Comparison of ENCODE assay signal across 20 cellular contexts in genomic region chr19:7968008-7968795, GRCh38. TPM values are rescaled to one million over a fixed set of nuclear protein-coding genes. Genes with fewer than 3 reads are reported as not detected.
DNase-seq lines count a peak whose midpoint lies in the region; ATAC-seq, FAIRE-seq and TF ChIP-seq lines count a peak whose summit lies in the region.
"Had no signal": no experiment of that assay in that cellular context is flagged by ENCODE, and none has a peak within 500 bp of the region (broad histone marks: within the 10 kb centered on the region; RNA-seq: fewer than 3 reads in every experiment).

No MANE protein-coding gene starts in this region.

- no peak overlapping the region for H3K56ac ChIP-seq in IMR-90 (ENCODE audit: extremely low read depth, insufficient read depth, low read length)

- H4K8ac ChIP-seq in IMR-90 (ENCODE audit: low read depth in 2 of 2, low read length in 2 of 2): no peak overlapping the region

- H3K27ac ChIP-seq in IMR-90 (ENCODE audit: insufficient read depth, low read length): no peak overlapping the region
- H3K27ac ChIP-seq in K562 (ENCODE audit: extremely low read depth, low read depth, low read length): no peak overlapping the region
- peak overlapping the region; percentile 38 for H3K27ac ChIP-seq in iPS-20b (ENCODE audit: low read length)
- H3K27ac ChIP-seq: GM23248, PC-9 had no signal

- H3K79me2 ChIP-seq in K562 (ENCODE audit: control insufficient read depth, insufficient read depth, low read length): no peaks in the 10 kb centered on the region

- H2AK5ac ChIP-seq in IMR-90 (ENCODE audit: low read depth, low read length): no peak overlapping the region

- H3K9me1 ChIP-seq in IMR-90 (ENCODE audit: insufficient read depth, low read length) (no peaks in the 10 kb centered on the region), K562 (ENCODE audit: control insufficient read depth, insufficient read depth, low read length) (no peaks in the 10 kb centered on the region)

- H4K91ac ChIP-seq in IMR-90 (ENCODE audit: insufficient read depth, low read depth, low read length): no peak overlapping the region

- dilution Hi-C loops in IMR-90 (cut with HindIII; ENCODE audit: low sequenced_read_pairs, unreplicated experiment): no loop called here

- no peak overlapping the region for H3K18ac ChIP-seq in IMR-90 (ENCODE audit: low read depth, low read length)

- no peak for ATAC-seq in IMR-90 (ENCODE audit: low read depth)
- no peak for ATAC-seq in K562
- peak; percentile 27 for ATAC-seq in sciatic nerve
- no peak for ATAC-seq in GM21619 (IDR thresholded peaks at IDR 0.05; ENCODE audit: unreplicated experiment)

- POLR2A ChIA-PET in IMR-90 (lab: Charles Lee; ENCODE audit: unreplicated experiment) (no interaction called here), K562 (lab: Yijun Ruan, JAX) (interaction anchor here (0.5 to 3.7 kb wide), 3 partner anchors 24 to 132 kb away, joined by 3 to 15 read pairs (median 6); partner anchors contain the start of gene TIMM44)

- no peak overlapping the region for H2BK20ac ChIP-seq in IMR-90 (ENCODE audit: low read depth, low read length)

- in situ Hi-C loops in IMR-90 (cut with MboI; ENCODE audit: low sequenced_read_pairs): no loop called here
- in situ Hi-C loops in K562 (cut with MboI): no loop called here

- H3K27me3 ChIP-seq in IMR-90 (ENCODE audit: control insufficient read depth, insufficient read depth, low read length) (no peaks in the 10 kb centered on the region), K562 (ENCODE audit: control insufficient read depth in 2 of 2, insufficient read depth in 2 of 2, low read length in 2 of 2) (no peaks in the 10 kb centered on the region), iPS-20b (ENCODE audit: insufficient read depth, low read length) (no peaks in the 10 kb centered on the region)
- H3K27me3 ChIP-seq: MG63 had no signal

- H3K4me2 ChIP-seq in IMR-90 (ENCODE audit: low read depth, low read length) (no peak overlapping the region), K562 (ENCODE audit: insufficient read depth, low read length) (no peak overlapping the region)
- H3K4me2 ChIP-seq: PC-9 had no signal

- H4K20me1 ChIP-seq in IMR-90 (ENCODE audit: insufficient read depth, low read length) (peaks cover 24% of the 10 kb centered on the region), K562 (replicated peaks; ENCODE audit: control insufficient read depth, insufficient read depth, low read length) (no peaks in the 10 kb centered on the region; the same call in 1 of the 2 replicates)

- H3K4me1 ChIP-seq in IMR-90 (ENCODE audit: control insufficient read depth, insufficient read depth, low read length) (no peaks in the 10 kb centered on the region), K562 (replicated peaks in 1 of 2; ENCODE audit: control insufficient read depth in 2 of 2, insufficient read depth in 2 of 2, low read length in 2 of 2) (peaks cover 0 to 4% of the 10 kb centered on the region in 2 experiments; a peak in 2 of 5 replicates), iPS-20b (ENCODE audit: insufficient read depth, low read length) (peaks cover 6% of the 10 kb centered on the region; the same call in 1 of the 2 replicates)

- DNase-seq in IMR-90: no peak
- DNase-seq in K562 (ENCODE audit: extremely low read depth in 1 of 4, low spot score in 3 of 4): no peak
- no peak for DNase-seq in sciatic nerve (ENCODE audit: low spot score)
- no peak for DNase-seq in NCI-H226
- no peak for DNase-seq in C1 segment of cervical spinal cord (lab: John Stamatoyannopoulos, UW)
- no peak for DNase-seq in GM10266 (ENCODE audit: extremely low spot score)
- DNase-seq: AML-193, DND-41, Karpas-422, MG63, NCI-H1048, NCI-H1436 treated with DMSO at 0.1 percent for 48 hours, NCI-H2029, NCI-H526, PC-9 had no signal

- TF ChIP-seq RAD21 in IMR-90 (IDR thresholded peaks at IDR 0.05; ENCODE audit: low read length): no peak
- TF ChIP-seq RAD21 in K562 (CRISPR knock-in tag; conservative IDR thresholded peaks at IDR 0.05 in 1 of 2, IDR thresholded peaks at IDR 0.05 in 1 of 2): no peak

- intact Hi-C loops in IMR-90 (cut with micrococcal nuclease) (no loop called here), K562 (cut with micrococcal nuclease) (no loop called here), sciatic nerve (cut with DNase I) (no loop called here)

- H3K14ac ChIP-seq in IMR-90 (replicated peaks; ENCODE audit: low read depth, low read length): no peak overlapping the region

- BruUV-seq in IMR-90 (replicated peaks; lab: Mats Ljungman, UMichigan) (no TSS peak), K562 (replicated peaks; lab: Mats Ljungman, UMichigan) (no TSS peak)

- no peak for FAIRE-seq in K562 (lab: Jason Lieb, UNC)
- FAIRE-seq: G401.6 had no signal

- no peak overlapping the region for H3K9ac ChIP-seq in IMR-90 (ENCODE audit: low read depth, low read length)
- peak overlapping the region in 1 of 2 experiments; percentile 70; a peak in 2 of 4 replicates for H3K9ac ChIP-seq in K562 (ENCODE audit: insufficient read depth in 1 of 2, low read depth in 2 of 2, low read length in 2 of 2)
- 0 out of 2 replicates have a peak overlapping the region, but pooled peaks have one; percentile 31 for H3K9ac ChIP-seq in iPS-20b (ENCODE audit: low read depth, low read length)
- H3K9ac ChIP-seq: GM23248 had no signal

- peak overlapping the region; percentile 55 for H2AK9ac ChIP-seq in IMR-90 (replicated peaks; ENCODE audit: low read depth, low read length, poor library complexity)

- H4K5ac ChIP-seq in IMR-90 (ENCODE audit: low read depth, low read length): no peak overlapping the region

- TF ChIP-seq POLR2A in IMR-90 (IDR thresholded peaks at IDR 0.05; ENCODE audit: low read depth, low read length): no peak
- TF ChIP-seq POLR2A in K562 (conservative IDR thresholded peaks at IDR 0.05): no peak

- H3K4me3 ChIP-seq in IMR-90 (ENCODE audit: insufficient read depth, low read depth, low read length) (no peak overlapping the region), K562 (no peak overlapping the region), iPS-20b (ENCODE audit: low read length) (no peak overlapping the region)
- H3K4me3 ChIP-seq: GM23248, MG63, PC-9 had no signal

- H3K36me3 ChIP-seq in IMR-90 (ENCODE audit: control insufficient read depth, insufficient read depth, low read length) (peaks cover 65% of the 10 kb centered on the region), K562 (ENCODE audit: control insufficient read depth, insufficient read depth, low read length) (peaks cover 89% of the 10 kb centered on the region; the same call in 2 of the 3 replicates), iPS-20b (ENCODE audit: insufficient read depth, low read depth, low read length) (peaks cover 81% of the 10 kb centered on the region)

- H3K4ac ChIP-seq in IMR-90 (ENCODE audit: low read depth, low read length): no peak overlapping the region

- no peaks in the 10 kb centered on the region for H3K9me3 ChIP-seq in IMR-90 (ENCODE audit: control insufficient read depth, insufficient read depth, low read length)
- H3K9me3 ChIP-seq in K562 (replicated peaks; ENCODE audit: control insufficient read depth, insufficient read depth, low read depth, low read length): no peaks in the 10 kb centered on the region
- no peaks in the 10 kb centered on the region for H3K9me3 ChIP-seq in iPS-20b (ENCODE audit: insufficient read depth, low read depth, low read length)
- H3K9me3 ChIP-seq: MG63 had no signal

- H2BK5ac ChIP-seq in IMR-90 (ENCODE audit: low read depth, low read length, poor library complexity, severe bottlenecking): no peak overlapping the region

- no peak overlapping the region for H3K23ac ChIP-seq in IMR-90 (ENCODE audit: low read depth, low read length)

- no peak for TF ChIP-seq CTCF in IMR-90 (conservative IDR thresholded peaks at IDR 0.05; ENCODE audit: low read depth, low read length)
- TF ChIP-seq CTCF in K562 (IDR thresholded peaks at IDR 0.05 in 2 of 3, conservative IDR thresholded peaks at IDR 0.05 in 1 of 3; ENCODE audit: insufficient read depth in 2 of 3, low read depth in 1 of 3, low read length in 3 of 3): no peak
- TF ChIP-seq CTCF in GM10266 (IDR thresholded peaks at IDR 0.05; ENCODE audit: control insufficient read depth, insufficient read depth, low read depth, missing control alignments): no peak

- no peak overlapping the region for H2BK120ac ChIP-seq in IMR-90 (ENCODE audit: low read depth, low read length)

- H2AFZ ChIP-seq in IMR-90 (replicated peaks; ENCODE audit: low read length, poor library complexity) (no peak overlapping the region), K562 (ENCODE audit: low read depth, low read length) (no peak overlapping the region)
- H2AFZ ChIP-seq: GM23248, PC-9 had no signal

- 100% methylated on average over 4 of the region's 15 CpGs; no CpG with 5 or more reads in 1 of the 2 experiments for WGBS in IMR-90 (ENCODE audit: extremely low coverage in 2 of 2, insufficient read length in 1 of 2), 2 experiments
- WGBS in K562 (ENCODE audit: insufficient coverage, low coverage, missing lambda C conversion rate): 94% methylated on average over 15 of the region's 15 CpGs

- CTCF ChIA-PET in IMR-90 (lab: Yijun Ruan, JAX): no interaction called here
- CTCF ChIA-PET in K562 (lab: Yijun Ruan, JAX; ENCODE audit: low intra/inter-chr PET ratio): no interaction called here

- H2BK15ac ChIP-seq in IMR-90 (ENCODE audit: low read depth, low read length): no peak overlapping the region

- TF ChIP-seq EP300 in K562 (IDR thresholded peaks at IDR 0.05; ENCODE audit: low read length): no peak

- H3K79me1 ChIP-seq in IMR-90 (ENCODE audit: low read depth in 1 of 2, low read length in 2 of 2): peaks cover 11 to 21% of the 10 kb centered on the region in 2 experiments; a peak in 3 of 4 replicates

RNA-seq across cellular contexts. Expression of gene TIMM44, which starts 24.7 kb away (rescaled TPM):
- total RNA-seq in IMR-90 (2012; rRNA removed): 37.6 and 43.0 TPM in 2 replicates
- 52.3 and 65.3 TPM in 2 replicates for polyA plus RNA-seq in IMR-90 (2012; rRNA removed)
- polyA plus RNA-seq in IMR-90 (2012; cell fraction: cytosol; rRNA removed): 34.9 and 59.4 TPM in 2 replicates
- 92.3 and 186 TPM in 2 replicates for polyA plus RNA-seq in IMR-90 (2012; cell fraction: nucleus; rRNA removed; ENCODE audit: low replicate concordance)
- 230 and 405 TPM in 2 replicates for total RNA-seq in K562 (2011; cell fraction: chromatin; rRNA removed; ENCODE audit: low replicate concordance)
- 274 and 281 TPM in 2 replicates for total RNA-seq in K562 (2011; cell fraction: nucleolus; rRNA removed)
- total RNA-seq in K562 (2011; cell fraction: nucleoplasm; rRNA removed): 181 and 216 TPM in 2 replicates
- total RNA-seq in K562 (2014; rRNA removed): 211 and 231 TPM in 2 replicates
- total RNA-seq in K562 (2014; rRNA removed; fragmentation: Illumina TruSeq; extraction: Trizol): 64.1 and 73.9 TPM in 2 replicates
- total RNA-seq in K562 (2015; rRNA removed; fragmentation: Illumina TruSeq; extraction: Trizol): 104 and 115 TPM in 2 replicates
- 182 and 186 TPM in 2 replicates for total RNA-seq in K562 (2021)
- polyA plus RNA-seq in K562 (2011; rRNA removed): 60.1 and 74.4 TPM in 2 replicates
- 89.7 and 229 TPM in 2 replicates for polyA plus RNA-seq in K562 (2011; cell fraction: cytosol; rRNA removed)
- polyA plus RNA-seq in K562 (2011; cell fraction: nucleus; rRNA removed): 223 and 257 TPM in 2 replicates
- polyA plus RNA-seq in K562 (2012): 101 and 142 TPM in 2 replicates
- 89.3 and 92.8 TPM in 2 replicates for polyA plus RNA-seq in K562 (2014; fragmentation: Illumina TruSeq; extraction: Trizol)
- polyA plus RNA-seq in K562 (2014; fragmentation: Nextera tagmentation; extraction: Ambion mirVana): 10 to 100 TPM; 10.3 to 19.6 TPM
- 205 and 224 TPM in 2 replicates for polyA plus RNA-seq in K562 (2014; rRNA removed)
- polyA minus RNA-seq in K562 (2011; rRNA and poly(A)+ RNA removed): 40.4 and 48.9 TPM in 2 replicates
- 59.1 and 73.7 TPM in 2 replicates for polyA minus RNA-seq in K562 (2011; cell fraction: cytosol; rRNA and poly(A)+ RNA removed)
- polyA minus RNA-seq in K562 (2011; cell fraction: nucleus; rRNA and poly(A)+ RNA removed): 44.6 and 66.1 TPM in 2 replicates
- total RNA-seq in sciatic nerve: 49.6 TPM

RNA-seq across cellular contexts. Expression of gene ELAVL1, which starts 37.2 kb away (rescaled TPM):
- total RNA-seq in IMR-90 (2012; rRNA removed): 56.9 and 59.0 TPM in 2 replicates
- polyA plus RNA-seq in IMR-90 (2012; rRNA removed): 51.3 and 55.6 TPM in 2 replicates
- polyA plus RNA-seq in IMR-90 (2012; cell fraction: cytosol; rRNA removed): 31.9 and 50.1 TPM in 2 replicates
- 29.2 and 35.5 TPM in 2 replicates for polyA plus RNA-seq in IMR-90 (2012; cell fraction: nucleus; rRNA removed; ENCODE audit: low replicate concordance)
- 48.2 and 63.0 TPM in 2 replicates for total RNA-seq in K562 (2011; cell fraction: chromatin; rRNA removed; ENCODE audit: low replicate concordance)
- total RNA-seq in K562 (2011; cell fraction: nucleolus; rRNA removed): 28.7 and 31.5 TPM in 2 replicates
- total RNA-seq in K562 (2011; cell fraction: nucleoplasm; rRNA removed): 37.9 and 41.0 TPM in 2 replicates
- 56.5 and 66.5 TPM in 2 replicates for total RNA-seq in K562 (2014; rRNA removed)
- 69.8 and 72.7 TPM in 2 replicates for total RNA-seq in K562 (2014; rRNA removed; fragmentation: Illumina TruSeq; extraction: Trizol)
- 80.1 and 83.1 TPM in 2 replicates for total RNA-seq in K562 (2015; rRNA removed; fragmentation: Illumina TruSeq; extraction: Trizol)
- total RNA-seq in K562 (2021): 172 and 176 TPM in 2 replicates
- polyA plus RNA-seq in K562 (2011; rRNA removed): 46.9 and 69.2 TPM in 2 replicates
- polyA plus RNA-seq in K562 (2011; cell fraction: cytosol; rRNA removed): 72.8 and 84.8 TPM in 2 replicates
- polyA plus RNA-seq in K562 (2011; cell fraction: nucleus; rRNA removed): 34.4 and 37.5 TPM in 2 replicates
- 77.5 and 90.3 TPM in 2 replicates for polyA plus RNA-seq in K562 (2012)
- 149 and 156 TPM in 2 replicates for polyA plus RNA-seq in K562 (2014; fragmentation: Illumina TruSeq; extraction: Trizol)
- polyA plus RNA-seq in K562 (2014; fragmentation: Nextera tagmentation; extraction: Ambion mirVana): 1 to 10 TPM; 4.3 to 6.9 TPM
- polyA plus RNA-seq in K562 (2014; rRNA removed): 63.7 and 78.3 TPM in 2 replicates
- polyA minus RNA-seq in K562 (2011; rRNA and poly(A)+ RNA removed): 45.5 and 80.2 TPM in 2 replicates
- polyA minus RNA-seq in K562 (2011; cell fraction: cytosol; rRNA and poly(A)+ RNA removed): 74.4 and 81.5 TPM in 2 replicates
- 5.4 and 7.9 TPM in 2 replicates for polyA minus RNA-seq in K562 (2011; cell fraction: nucleus; rRNA and poly(A)+ RNA removed)
- total RNA-seq in sciatic nerve: 49.7 TPM

RNA-seq across cellular contexts. Expression of gene CTXN1, which starts 42.3 kb away (rescaled TPM):
- 0.36 and 0.56 TPM in 2 replicates for total RNA-seq in IMR-90 (2012; rRNA removed)
- 7.4 and 12.8 TPM in 2 replicates for polyA plus RNA-seq in IMR-90 (2012; rRNA removed)
- polyA plus RNA-seq in IMR-90 (2012; cell fraction: cytosol; rRNA removed): 8.1 and 17.5 TPM in 2 replicates
- 3.9 and 11.2 TPM in 2 replicates for polyA plus RNA-seq in IMR-90 (2012; cell fraction: nucleus; rRNA removed; ENCODE audit: low replicate concordance)
- 0.67 and 3.5 TPM in 2 replicates for total RNA-seq in K562 (2011; cell fraction: chromatin; rRNA removed; ENCODE audit: low replicate concordance)
- total RNA-seq in K562 (2011; cell fraction: nucleolus; rRNA removed): 6.2 and 8.0 TPM in 2 replicates
- 2.6 and 3.4 TPM in 2 replicates for total RNA-seq in K562 (2011; cell fraction: nucleoplasm; rRNA removed)
- total RNA-seq in K562 (2014; rRNA removed): 7.4 and 10.9 TPM in 2 replicates
- total RNA-seq in K562 (2014; rRNA removed; fragmentation: Illumina TruSeq; extraction: Trizol): 0.15 and 0.19 TPM in 2 replicates
- 1.8 and 2.3 TPM in 2 replicates for total RNA-seq in K562 (2015; rRNA removed; fragmentation: Illumina TruSeq; extraction: Trizol)
- 37.4 and 38.9 TPM in 2 replicates for total RNA-seq in K562 (2021)
- polyA plus RNA-seq in K562 (2011; rRNA removed): 1.3 and 1.4 TPM in 2 replicates
- polyA plus RNA-seq in K562 (2011; cell fraction: cytosol; rRNA removed): 6.3 and 53.8 TPM in 2 replicates
- 3.6 and 12.2 TPM in 2 replicates for polyA plus RNA-seq in K562 (2011; cell fraction: nucleus; rRNA removed)
- polyA plus RNA-seq in K562 (2012): 4.8 and 15.6 TPM in 2 replicates
- 1.5 and 4.9 TPM in 2 replicates for polyA plus RNA-seq in K562 (2014; fragmentation: Illumina TruSeq; extraction: Trizol)
- polyA plus RNA-seq in K562 (2014; fragmentation: Nextera tagmentation; extraction: Ambion mirVana): not detected
- polyA plus RNA-seq in K562 (2014; rRNA removed): 9.2 and 14.5 TPM in 2 replicates
- 0.14 TPM in 1 of 2 replicates, not detected in the other for polyA minus RNA-seq in K562 (2011; rRNA and poly(A)+ RNA removed)
- 15.8 and 19.9 TPM in 2 replicates for polyA minus RNA-seq in K562 (2011; cell fraction: cytosol; rRNA and poly(A)+ RNA removed)
- 2.3 and 2.7 TPM in 2 replicates for polyA minus RNA-seq in K562 (2011; cell fraction: nucleus; rRNA and poly(A)+ RNA removed)
- 1.5 TPM for total RNA-seq in sciatic nerve
- polyA plus RNA-seq: CD14-positive monocyte had no signal

RNA-seq across cellular contexts. Expression of gene SNAPC2, which starts 48.1 kb away (rescaled TPM):
- total RNA-seq in IMR-90 (2012; rRNA removed) (12.5 TPM in 2 replicates), K562 (2014; rRNA removed) (30.3 and 42.7 TPM in 2 replicates), K562 (2014; rRNA removed; fragmentation: Illumina TruSeq; extraction: Trizol) (4.1 and 4.2 TPM in 2 replicates), K562 (2015; rRNA removed; fragmentation: Illumina TruSeq; extraction: Trizol) (15.3 and 15.9 TPM in 2 replicates), K562 (2021) (37.1 and 45.1 TPM in 2 replicates), sciatic nerve (14.9 TPM)
- polyA plus RNA-seq in IMR-90 (2012; rRNA removed) (29.2 and 34.9 TPM in 2 replicates), K562 (2011; rRNA removed) (10.9 and 20.1 TPM in 2 replicates), K562 (2014; fragmentation: Illumina TruSeq; extraction: Trizol) (18.2 and 39.9 TPM in 2 replicates), K562 (2014; fragmentation: Nextera tagmentation; extraction: Ambion mirVana) (1 to 10 TPM in 1 of 2 experiments, under 1 TPM in 1; 0.59 to 1.4 TPM), K562 (2014; rRNA removed) (32.0 and 34.4 TPM in 2 replicates)
- 25.5 and 35.6 TPM in 2 replicates for polyA plus RNA-seq in IMR-90 (2012; cell fraction: cytosol; rRNA removed)
- 14.1 and 27.5 TPM in 2 replicates for polyA plus RNA-seq in IMR-90 (2012; cell fraction: nucleus; rRNA removed; ENCODE audit: low replicate concordance)
- 4.4 and 13.6 TPM in 2 replicates for total RNA-seq in K562 (2011; cell fraction: chromatin; rRNA removed; ENCODE audit: low replicate concordance)
- total RNA-seq in K562 (2011; cell fraction: nucleolus; rRNA removed): 10.9 and 14.3 TPM in 2 replicates
- total RNA-seq in K562 (2011; cell fraction: nucleoplasm; rRNA removed): 9.5 and 10.0 TPM in 2 replicates
- polyA plus RNA-seq in K562 (2011; cell fraction: cytosol; rRNA removed): 18.7 and 40.5 TPM in 2 replicates
- polyA plus RNA-seq in K562 (2011; cell fraction: nucleus; rRNA removed): 18.7 and 32.8 TPM in 2 replicates
- 30.8 and 37.6 TPM in 2 replicates for polyA plus RNA-seq in K562 (2012)
- polyA minus RNA-seq in K562 (2011; rRNA and poly(A)+ RNA removed): 4.3 and 4.8 TPM in 2 replicates
- 14.0 and 17.1 TPM in 2 replicates for polyA minus RNA-seq in K562 (2011; cell fraction: cytosol; rRNA and poly(A)+ RNA removed)
- polyA minus RNA-seq in K562 (2011; cell fraction: nucleus; rRNA and poly(A)+ RNA removed): 9.7 and 13.1 TPM in 2 replicates

RNA-seq across cellular contexts. Expression of gene TGFBR3L, which starts 53.6 kb away (rescaled TPM):
- total RNA-seq in IMR-90 (2012; rRNA removed): not detected in 2 replicates
- polyA plus RNA-seq in IMR-90 (2012; rRNA removed): 0.94 and 2.2 TPM in 2 replicates
- polyA plus RNA-seq in IMR-90 (2012; cell fraction: cytosol; rRNA removed): 3.5 and 4.4 TPM in 2 replicates
- 1.9 and 3.1 TPM in 2 replicates for polyA plus RNA-seq in IMR-90 (2012; cell fraction: nucleus; rRNA removed; ENCODE audit: low replicate concordance)
- 0.69 TPM in 1 of 2 replicates, not detected in the other for total RNA-seq in K562 (2011; cell fraction: chromatin; rRNA removed; ENCODE audit: low replicate concordance)
- total RNA-seq in K562 (2011; cell fraction: nucleolus; rRNA removed): 0.33 TPM in 1 of 2 replicates, not detected in the other
- total RNA-seq in K562 (2011; cell fraction: nucleoplasm; rRNA removed): not detected in 2 replicates
- not detected in 2 replicates for total RNA-seq in K562 (2014; rRNA removed)
- total RNA-seq in K562 (2014; rRNA removed; fragmentation: Illumina TruSeq; extraction: Trizol): not detected in 2 replicates
- not detected in 2 replicates for total RNA-seq in K562 (2015; rRNA removed; fragmentation: Illumina TruSeq; extraction: Trizol)
- total RNA-seq in K562 (2021): 0.18 TPM in 1 of 2 replicates, not detected in the other
- polyA plus RNA-seq in K562 (2011; rRNA removed): 0.08 TPM in 1 of 2 replicates, not detected in the other
- 0.09 TPM in 2 replicates for polyA plus RNA-seq in K562 (2011; cell fraction: cytosol; rRNA removed)
- 0.15 and 0.58 TPM in 2 replicates for polyA plus RNA-seq in K562 (2011; cell fraction: nucleus; rRNA removed)
- polyA plus RNA-seq in K562 (2012): 0.26 and 0.28 TPM in 2 replicates
- polyA plus RNA-seq in K562 (2014; fragmentation: Illumina TruSeq; extraction: Trizol): not detected in 2 replicates
- polyA plus RNA-seq in K562 (2014; fragmentation: Nextera tagmentation; extraction: Ambion mirVana): not detected
- polyA plus RNA-seq in K562 (2014; rRNA removed): not detected in 2 replicates
- polyA minus RNA-seq in K562 (2011; rRNA and poly(A)+ RNA removed): not detected in 2 replicates
- not detected in 2 replicates for polyA minus RNA-seq in K562 (2011; cell fraction: cytosol; rRNA and poly(A)+ RNA removed)
- not detected in 2 replicates for polyA minus RNA-seq in K562 (2011; cell fraction: nucleus; rRNA and poly(A)+ RNA removed)
- total RNA-seq in sciatic nerve: not detected
- polyA plus RNA-seq: CD14-positive monocyte had no signal
